ENCODE assay signal across 34 cellular contexts in the genomic region with DNA sequence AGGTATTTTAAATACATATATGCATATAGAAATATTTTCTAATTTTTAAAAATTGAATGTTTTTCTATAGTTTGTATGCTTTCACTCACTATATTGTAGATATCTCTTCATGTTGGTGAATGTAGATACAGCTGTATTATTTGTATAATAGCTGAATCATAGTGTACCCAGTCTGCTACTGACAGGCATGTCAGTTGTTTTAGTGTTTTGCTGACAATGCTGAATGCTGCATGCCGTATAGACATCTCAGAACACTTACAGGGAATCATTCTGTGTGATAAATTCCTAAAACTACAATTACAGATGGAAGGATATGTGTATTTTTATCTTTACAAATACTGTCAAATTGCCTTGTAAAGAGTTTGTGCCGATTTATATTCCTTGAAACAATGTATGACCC.
"Had no signal": no experiment of that assay in that cellular context is flagged by ENCODE, and none has a peak within 500 bp of the region (broad histone marks: within the 10 kb centered on the region; RNA-seq: fewer than 3 reads in every experiment).

No MANE protein-coding gene starts in this region.

- H3K9me3 Mint-ChIP-seq: activated CD4-positive, alpha-beta memory T cell treated with anti-CD3 and anti-CD28 coated beads for 36 hours; activated CD4-positive, alpha-beta T cell treated with anti-CD3 and anti-CD28 coated beads, Interleukin-2, amount 10 ng/mL, durations not matched to agents 24 days and 14 days; activated naive CD4-positive, alpha-beta T cell treated with anti-CD3 and anti-CD28 coated beads for 36 hours; activated naive CD8-positive, alpha-beta T cell treated with anti-CD3 and anti-CD28 coated beads for 36 hours; activated T-helper 1 cell treated with anti-CD3 and anti-CD28 coated beads, Interleukin-12 subunit alpha, Interleukin-12 subunit beta, Interleukin-2, Interleukin-4 antibody, amounts not matched to agents 30 ng/mL and 10 ng/mL and 1 ng/mL, durations not matched to agents 14 hours and 24 hours and 36 hours; memory B cell; neural crest cell; stimulated activated naive B cell treated with anti-CD40 and anti-IgM and Interleukin-4, amounts not matched to agents 10 μg/mL and 1 μg/mL and 100 μg/mL, for 72 hours had no signal

- H3K27me3 ChIP-seq: adrenal gland, body of pancreas, cardiac muscle cell, colonic mucosa, pancreas, stomach, thyroid gland, upper lobe of left lung had no signal

- H3K27ac ChIP-seq: adrenal gland, body of pancreas, cardiac muscle cell, colonic mucosa, pancreas, prostate gland, stomach, thyroid gland, upper lobe of left lung had no signal

- FAIRE-seq: kidney, pancreas had no signal

- H3K4me1 ChIP-seq: adrenal gland, body of pancreas, colonic mucosa, pancreas, prostate gland, stomach, thyroid gland, upper lobe of left lung had no signal

- ATAC-seq: body of pancreas; left colon; naive thymus-derived CD4-positive, alpha-beta T cell; pancreas; stimulated activated naive B cell treated with anti-CD40 and anti-IgM and Interleukin-4, amounts not matched to agents 10 μg/mL and 1 μg/mL and 100 μg/mL, for 72 hours had no signal

- H3K36me3 ChIP-seq: adrenal gland, cardiac muscle cell, colonic mucosa, pancreas, prostate gland, stomach, thyroid gland, upper lobe of left lung had no signal

- H3K9me3 ChIP-seq: adrenal gland, body of pancreas, colonic mucosa, pancreas, prostate gland, stomach, thyroid gland, upper lobe of left lung had no signal

- H3K36me3 Mint-ChIP-seq: activated CD4-positive, alpha-beta memory T cell treated with anti-CD3 and anti-CD28 coated beads for 36 hours; activated naive CD8-positive, alpha-beta T cell treated with anti-CD3 and anti-CD28 coated beads for 36 hours; immature natural killer cell; memory B cell; naive thymus-derived CD4-positive, alpha-beta T cell; stimulated activated naive B cell treated with anti-CD40 and anti-IgM and Interleukin-4, amounts not matched to agents 10 μg/mL and 1 μg/mL and 100 μg/mL, for 72 hours had no signal

- H3K27ac Mint-ChIP-seq: activated CD4-positive, alpha-beta memory T cell treated with anti-CD3 and anti-CD28 coated beads for 36 hours; activated CD4-positive, alpha-beta T cell treated with anti-CD3 and anti-CD28 coated beads, Interleukin-2, amount 10 ng/mL, durations not matched to agents 24 days and 14 days; activated naive CD4-positive, alpha-beta T cell treated with anti-CD3 and anti-CD28 coated beads for 36 hours; activated naive CD8-positive, alpha-beta T cell treated with anti-CD3 and anti-CD28 coated beads for 36 hours; activated T-helper 1 cell treated with anti-CD3 and anti-CD28 coated beads, Interleukin-12 subunit alpha, Interleukin-12 subunit beta, Interleukin-2, Interleukin-4 antibody, amounts not matched to agents 30 ng/mL and 10 ng/mL and 1 ng/mL, durations not matched to agents 14 hours and 24 hours and 36 hours; immature natural killer cell; memory B cell; naive thymus-derived CD4-positive, alpha-beta T cell; stimulated activated naive B cell treated with anti-CD40 and anti-IgM and Interleukin-4, amounts not matched to agents 10 μg/mL and 1 μg/mL and 100 μg/mL, for 72 hours had no signal

- H3K27me3 Mint-ChIP-seq: activated CD4-positive, alpha-beta memory T cell treated with anti-CD3 and anti-CD28 coated beads for 36 hours; memory B cell; stimulated activated naive B cell treated with anti-CD40 and anti-IgM and Interleukin-4, amounts not matched to agents 10 μg/mL and 1 μg/mL and 100 μg/mL, for 72 hours had no signal

- DNase-seq: activated CD4-positive, alpha-beta memory T cell treated with anti-CD3 and anti-CD28 coated beads for 36 hours; activated CD4-positive, alpha-beta T cell treated with anti-CD3 and anti-CD28 coated beads, Interleukin-2, amount 10 ng/mL, durations not matched to agents 24 days and 14 days; activated CD4-positive, CD25-positive, alpha-beta regulatory T cell treated with anti-CD3 and anti-CD28 coated beads, Interleukin-2, amount 50 U/mL, for 72 hours; activated CD8-positive, alpha-beta memory T cell treated with anti-CD3 and anti-CD28 coated beads, Interleukin-2, amount 50 U/mL, for 4 hours; activated effector memory CD4-positive, alpha-beta T cell treated with anti-CD3 and anti-CD28 coated beads, Interleukin-2, amount 50 U/mL, for 16 hours; activated naive CD4-positive, alpha-beta T cell treated with anti-CD3 and anti-CD28 coated beads for 36 hours; activated naive CD8-positive, alpha-beta T cell treated with anti-CD3 and anti-CD28 coated beads for 36 hours; activated T-cell treated with anti-CD3 and anti-CD28 coated beads, Interleukin-2, amount 50 U/mL, for 1 hour; adrenal gland; aorta; body of pancreas; cerebellar nuclear complex; colonic mucosa; effector CD8-positive, alpha-beta T cell; head of caudate nucleus; hippocampal formation; immature natural killer cell; kidney; left colon; midbrain; naive thymus-derived CD4-positive, alpha-beta T cell; nucleus accumbens; pancreas; stimulated activated CD4-positive, alpha-beta T cell treated with anti-CD3 and anti-CD28 coated beads, Interleukin-15, amount 100 ng/mL, for 24 hours; stimulated activated CD4-positive, alpha-beta T cell treated with anti-CD3 and anti-CD28 coated beads, Interleukin-2, amount 100 ng/mL, for 24 hours; stimulated activated naive B cell treated with anti-CD40 and anti-IgM and Interleukin-4, amounts not matched to agents 10 μg/mL and 1 μg/mL and 100 μg/mL, for 72 hours; stomach; thyroid gland; upper lobe of left lung had no signal

- H3K4me3 ChIP-seq: adrenal gland, body of pancreas, cardiac muscle cell, colonic mucosa, pancreas, prostate gland, stomach, thyroid gland, upper lobe of left lung had no signal

- H3K4me3 Mint-ChIP-seq: activated CD4-positive, alpha-beta memory T cell treated with anti-CD3 and anti-CD28 coated beads for 36 hours; activated CD4-positive, alpha-beta T cell treated with anti-CD3 and anti-CD28 coated beads, Interleukin-2, amount 10 ng/mL, durations not matched to agents 24 days and 14 days; activated naive CD4-positive, alpha-beta T cell treated with anti-CD3 and anti-CD28 coated beads for 36 hours; activated naive CD8-positive, alpha-beta T cell treated with anti-CD3 and anti-CD28 coated beads for 36 hours; activated T-helper 1 cell treated with anti-CD3 and anti-CD28 coated beads, Interleukin-12 subunit alpha, Interleukin-12 subunit beta, Interleukin-2, Interleukin-4 antibody, amounts not matched to agents 30 ng/mL and 10 ng/mL and 1 ng/mL, durations not matched to agents 14 hours and 24 hours and 36 hours; immature natural killer cell; memory B cell; naive thymus-derived CD4-positive, alpha-beta T cell; neural crest cell; stimulated activated naive B cell treated with anti-CD40 and anti-IgM and Interleukin-4, amounts not matched to agents 10 μg/mL and 1 μg/mL and 100 μg/mL, for 72 hours had no signal

- H3K4me1 Mint-ChIP-seq: activated CD4-positive, alpha-beta T cell treated with anti-CD3 and anti-CD28 coated beads, Interleukin-2, amount 10 ng/mL, durations not matched to agents 24 days and 14 days; activated naive CD8-positive, alpha-beta T cell treated with anti-CD3 and anti-CD28 coated beads for 36 hours; immature natural killer cell; memory B cell; naive thymus-derived CD4-positive, alpha-beta T cell; neural crest cell; stimulated activated naive B cell treated with anti-CD40 and anti-IgM and Interleukin-4, amounts not matched to agents 10 μg/mL and 1 μg/mL and 100 μg/mL, for 72 hours had no signal
